ENCODE assay signal across 12 cellular contexts in the genomic region with DNA sequence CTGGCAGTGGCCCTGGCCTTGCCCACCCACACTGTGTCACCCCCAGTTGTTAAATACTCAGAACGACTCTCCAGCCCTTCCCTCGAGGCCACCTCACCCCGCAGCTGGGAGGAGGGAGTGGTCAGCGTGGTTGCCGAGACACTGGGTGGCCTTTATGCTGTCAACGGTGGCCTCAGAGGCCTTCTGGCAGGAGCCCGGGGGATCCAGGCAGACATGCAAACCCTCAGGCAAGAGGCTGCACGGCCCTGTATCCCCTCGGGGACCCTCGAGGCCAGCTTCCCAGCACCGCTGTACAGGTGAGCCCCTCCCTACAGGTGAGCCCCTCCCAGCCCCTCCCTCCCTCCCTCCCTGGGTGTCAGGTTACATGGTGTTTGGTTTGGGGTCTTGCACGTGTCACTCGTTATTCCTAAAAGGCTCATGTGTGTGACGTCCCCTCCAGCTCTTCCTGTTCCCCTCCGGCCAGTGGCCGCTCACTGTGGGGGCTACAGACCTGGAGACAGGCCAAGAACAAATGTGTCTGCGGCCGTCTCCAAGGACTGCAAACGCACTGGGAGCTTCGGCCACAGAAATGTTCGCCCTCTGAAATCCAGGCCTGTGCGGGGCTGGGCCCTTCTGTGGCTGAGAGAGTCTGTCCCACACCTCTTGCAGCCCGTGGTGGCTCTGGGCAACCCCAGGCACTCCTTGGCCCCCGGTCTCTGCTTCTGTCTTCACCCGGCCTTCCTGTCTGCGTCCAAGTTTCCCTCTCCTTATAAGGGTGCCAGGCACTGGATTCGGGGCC. TPM values are rescaled to one million over a fixed set of nuclear protein-coding genes. Genes with fewer than 3 reads are reported as not detected.
DNase-seq lines count a peak whose midpoint lies in the region; ATAC-seq and TF ChIP-seq lines count a peak whose summit lies in the region.
"Had no signal": no experiment of that assay in that cellular context is flagged by ENCODE, and none has a peak within 500 bp of the region (broad histone marks: within the 10 kb centered on the region; RNA-seq: fewer than 3 reads in every experiment).

Gene TEKTIP1, plus strand, starts transcription at position 210 of the 778 bp plus-strand sequence. Its CDS starts 4 bp downstream, at position 214.

- CTCF ChIA-PET in WTC11 (lab: Charles Lee), result interaction anchor here (0.9 to 3.4 kb wide), 5 partner anchors 13 to 38 kb away, joined by 6 to 22 read pairs (median 7); no protein-coding TSS in a partner anchor

- H3K4me3 Mint-ChIP-seq in WTC11 (no peak within 1 kb of the TSS), memory B cell (no peak within 1 kb of the TSS)

- no peaks in the 10 kb centered on the region for H3K9me3 ChIP-seq in ovary
- H3K9me3 ChIP-seq: gastroesophageal sphincter had no signal

- H3K27ac ChIP-seq in ovary, result peak within 1 kb of the TSS in 1 of 2 donors; percentile 78

- peaks cover 8% of the 10 kb centered on the region for H3K4me1 ChIP-seq in ovary (ENCODE audit: insufficient read depth)

- 55 to 56% (median 56%) methylated on average over 23 to 27 of the region's 27 CpGs for WGBS in ovary, 3 donors

- H3K36me3 Mint-ChIP-seq in WTC11 (peaks cover 18% of the 10 kb centered on the region), memory B cell (peaks cover 11% of the 10 kb centered on the region)

- no peak for TF ChIP-seq EP300 in ovary (IDR thresholded peaks at IDR 0.05)

- TF ChIP-seq CTCF in WTC11 (IDR thresholded peaks at IDR 0.05), result no peak
- no peak for TF ChIP-seq CTCF in ovary (IDR thresholded peaks at IDR 0.05)

- POLR2A ChIA-PET in WTC11 (lab: Charles Lee), result interaction anchor here (0.6 to 0.8 kb wide), 2 partner anchors 21 to 391 kb away, joined by 3 read pairs; no protein-coding TSS in a partner anchor

- ATAC-seq in WTC11, result peak; percentile 43
- ATAC-seq in memory B cell (ENCODE audit: low read depth), result no peak
- ATAC-seq in GM21737 (IDR thresholded peaks at IDR 0.05; ENCODE audit: unreplicated experiment), result no peak
- no peak for ATAC-seq in HG03342 (IDR thresholded peaks at IDR 0.05; ENCODE audit: unreplicated experiment)
- ATAC-seq: gastroesophageal sphincter, sciatic nerve had no signal

- H3K4me1 Mint-ChIP-seq in WTC11 (peaks cover 9% of the 10 kb centered on the region), memory B cell (no peaks in the 10 kb centered on the region)

- H3K4me3 ChIP-seq in H7 (ENCODE audit: insufficient read depth, low read depth, low read length), result no peak within 1 kb of the TSS
- H3K4me3 ChIP-seq in ovary, result no peak within 1 kb of the TSS
- H3K4me3 ChIP-seq: gastroesophageal sphincter had no signal

- H3K9me3 Mint-ChIP-seq in WTC11 (peaks cover 4% of the 10 kb centered on the region), memory B cell (no peaks in the 10 kb centered on the region)

- H3K27ac Mint-ChIP-seq in WTC11 (peak within 1 kb of the TSS; percentile 53; the same call in 1 of the 2 replicates), memory B cell (peak within 1 kb of the TSS; percentile 59)

- H3K27me3 Mint-ChIP-seq in WTC11 (ENCODE audit: low read depth) (no peaks in the 10 kb centered on the region), memory B cell (no peaks in the 10 kb centered on the region)

- intact Hi-C loops in ovary (cut with DNase I), result no loop called here

- H3K36me3 ChIP-seq in H7 (replicated peaks; ENCODE audit: control insufficient read depth, insufficient read depth, low read length), result no peaks in the 10 kb centered on the region; the same call in 1 of the 2 replicates
- H3K36me3 ChIP-seq in ovary, result no peaks in the 10 kb centered on the region

- H3K27me3 ChIP-seq in H7 (ENCODE audit: control insufficient read depth, insufficient read depth, low read length), result no peaks in the 10 kb centered on the region
- H3K27me3 ChIP-seq in ovary, result no peaks in the 10 kb centered on the region
- H3K27me3 ChIP-seq: gastroesophageal sphincter had no signal

- DNase-seq in AG20443 (ENCODE audit: low spot score), result peak; percentile 50
- peak; percentile 92 for DNase-seq in H7
- peak; percentile 34 for DNase-seq in WTC11 (ENCODE audit: low spot score)
- DNase-seq in memory B cell (ENCODE audit: low spot score in 2 of 2), result no peak
- no peak for DNase-seq in ovary
- DNase-seq in OCI-M2 (lab: John Stamatoyannopoulos, UW; ENCODE audit: unreplicated experiment), result no peak
- DNase-seq: NCI-H524 treated with DMSO at 0.1 percent for 48 hours, T-helper 1 cell had no signal

- no peak for TF ChIP-seq POLR2A in ovary (IDR thresholded peaks at IDR 0.05)

TF ChIP-seq in WTC11, 78 proteins besides CTCF, POLR2A, EP300 and RAD21:
- TF ChIP-seq AFF4 (CRISPR knock-in tag; IDR thresholded peaks at IDR 0.05; ENCODE audit: borderline replicate concordance), result no peak
- TF ChIP-seq SOX15 (CRISPR knock-in tag; IDR thresholded peaks at IDR 0.05), result no peak
- TF ChIP-seq, protein P1, sequence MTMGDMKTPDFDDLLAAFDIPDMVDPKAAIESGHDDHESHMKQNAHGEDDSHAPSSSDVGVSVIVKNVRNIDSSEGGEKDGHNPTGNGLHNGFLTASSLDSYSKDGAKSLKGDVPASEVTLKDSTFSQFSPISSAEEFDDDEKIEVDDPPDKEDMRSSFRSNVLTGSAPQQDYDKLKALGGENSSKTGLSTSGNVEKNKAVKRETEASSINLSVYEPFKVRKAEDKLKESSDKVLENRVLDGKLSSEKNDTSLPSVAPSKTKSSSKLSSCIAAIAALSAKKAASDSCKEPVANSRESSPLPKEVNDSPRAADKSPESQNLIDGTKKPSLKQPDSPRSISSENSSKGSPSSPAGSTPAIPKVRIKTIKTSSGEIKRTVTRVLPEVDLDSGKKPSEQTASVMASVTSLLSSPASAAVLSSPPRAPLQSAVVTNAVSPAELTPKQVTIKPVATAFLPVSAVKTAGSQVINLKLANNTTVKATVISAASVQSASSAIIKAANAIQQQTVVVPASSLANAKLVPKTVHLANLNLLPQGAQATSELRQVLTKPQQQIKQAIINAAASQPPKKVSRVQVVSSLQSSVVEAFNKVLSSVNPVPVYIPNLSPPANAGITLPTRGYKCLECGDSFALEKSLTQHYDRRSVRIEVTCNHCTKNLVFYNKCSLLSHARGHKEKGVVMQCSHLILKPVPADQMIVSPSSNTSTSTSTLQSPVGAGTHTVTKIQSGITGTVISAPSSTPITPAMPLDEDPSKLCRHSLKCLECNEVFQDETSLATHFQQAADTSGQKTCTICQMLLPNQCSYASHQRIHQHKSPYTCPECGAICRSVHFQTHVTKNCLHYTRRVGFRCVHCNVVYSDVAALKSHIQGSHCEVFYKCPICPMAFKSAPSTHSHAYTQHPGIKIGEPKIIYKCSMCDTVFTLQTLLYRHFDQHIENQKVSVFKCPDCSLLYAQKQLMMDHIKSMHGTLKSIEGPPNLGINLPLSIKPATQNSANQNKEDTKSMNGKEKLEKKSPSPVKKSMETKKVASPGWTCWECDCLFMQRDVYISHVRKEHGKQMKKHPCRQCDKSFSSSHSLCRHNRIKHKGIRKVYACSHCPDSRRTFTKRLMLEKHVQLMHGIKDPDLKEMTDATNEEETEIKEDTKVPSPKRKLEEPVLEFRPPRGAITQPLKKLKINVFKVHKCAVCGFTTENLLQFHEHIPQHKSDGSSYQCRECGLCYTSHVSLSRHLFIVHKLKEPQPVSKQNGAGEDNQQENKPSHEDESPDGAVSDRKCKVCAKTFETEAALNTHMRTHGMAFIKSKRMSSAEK (CRISPR knock-in tag; IDR thresholded peaks at IDR 0.05; ENCODE audit: borderline replicate concordance), result no peak
TF ChIP-seq in WTC11: peak in this region for 0.

RNA-seq across cellular contexts. Expression of gene TEKTIP1, which starts in this region (rescaled TPM):
- 1.6 TPM in 1 of 2 replicates, not detected in the other for total RNA-seq in H7 (2014; rRNA removed; shearing (Covaris generic))
- 3.3 to 6.3 TPM (median 4.7 TPM) in 3 replicates for total RNA-seq in WTC11 (2021)
- total RNA-seq in ovary, result 1 to 10 TPM in 6 of 7 donors, not detected in 1; 1.2 to 5.6 (median 3.8) TPM
- polyA plus RNA-seq in ovary, result under 1 TPM in 1 of 2 donors, not detected in 1; 0.54 TPM
- total RNA-seq: gastroesophageal sphincter had no signal

Comparison
In these comparisons a context has a peak if more than half of its experiments do, and no peak if none do; other contexts are left out.
1. DNase-seq: peak in AG20443 (single experiment), H7 (single experiment) and WTC11 (single experiment); none in memory B cell (0 of 2), ovary (0 of 5) and OCI-M2 (single experiment).